ENCODE assay signal across 19 cellular contexts in genomic region chr22:38199826-38200559, GRCh38. TPM values are rescaled to one million over a fixed set of nuclear protein-coding genes. Genes with fewer than 3 reads are reported as not detected.
DNase-seq lines count a peak whose midpoint lies in the region; ATAC-seq, FAIRE-seq and TF ChIP-seq lines count a peak whose summit lies in the region.
"Had no signal": no experiment of that assay in that cellular context is flagged by ENCODE, and none has a peak within 500 bp of the region (broad histone marks: within the 10 kb centered on the region; RNA-seq: fewer than 3 reads in every experiment).

No MANE protein-coding gene starts in this region.

- no peak overlapping the region for H3K4me3 ChIP-seq in CD4-positive, alpha-beta memory T cell (ENCODE audit: low read length in 2 of 2)
- no peak overlapping the region for H3K4me3 ChIP-seq in GM12878
- H3K4me3 ChIP-seq: Peyer's patch, SJSA1 had no signal

- intact Hi-C loops in activated CD4-positive, alpha-beta memory T cell treated with anti-CD3 and anti-CD28 coated beads for 36 hours (cut with micrococcal nuclease) = loop anchor here (5.0 kb wide), 1 partner anchor 117 kb away; the partner anchor contains the start of gene CSNK1E
- intact Hi-C loops in CD4-positive, alpha-beta memory T cell (cut with micrococcal nuclease) = loop anchor here (5.0 kb wide), 1 partner anchor 117 kb away; the partner anchor contains the start of gene CSNK1E
- intact Hi-C loops in GM12878 (cut with micrococcal nuclease; ENCODE audit: unreplicated experiment) = loop anchor here (5.0 kb wide), 2 partner anchors 143 to 197 kb away; partner anchors contain the start of gene PICK1

- FAIRE-seq in GM12878 (lab: Jason Lieb, UNC) = no peak

- RAD21 ChIA-PET in GM12878 (lab: Charles Lee; ENCODE audit: unreplicated experiment) = interaction anchor here (1.7 kb wide), 1 partner anchor 18 kb away, joined by 9 read pairs; the partner anchor contains the start of gene PLA2G6

- ATAC-seq in GM12878 (no peak), GM19035 (IDR thresholded peaks at IDR 0.05; ENCODE audit: unreplicated experiment) (no peak), HG02870 (IDR thresholded peaks at IDR 0.05; ENCODE audit: unreplicated experiment) (no peak)
- ATAC-seq in natural killer cell treated with Interleukin-12 subunit alpha and Interleukin-12 subunit beta and Interleukin-15 and Interleukin-18, amount 100 ng/mL, for 72 hours = no peak

- H3K9me3 ChIP-seq in CD4-positive, alpha-beta memory T cell (ENCODE audit: control insufficient read depth in 1 of 2, low read length in 2 of 2) = no peaks in the 10 kb centered on the region
- H3K9me3 ChIP-seq in GM12878 (replicated peaks; ENCODE audit: control insufficient read depth, insufficient read depth, low read length) = no peaks in the 10 kb centered on the region
- H3K9me3 ChIP-seq: Peyer's patch, SJSA1 had no signal

- H3K9me3 Mint-ChIP-seq in activated CD4-positive, alpha-beta memory T cell treated with anti-CD3 and anti-CD28 coated beads, Interleukin-2, amount 10 ng/mL, durations not matched to agents 7 days and 5 days = no peaks in the 10 kb centered on the region
- H3K9me3 Mint-ChIP-seq in activated CD4-positive, alpha-beta memory T cell treated with anti-CD3 and anti-CD28 coated beads for 36 hours = no peaks in the 10 kb centered on the region
- no peaks in the 10 kb centered on the region for H3K9me3 Mint-ChIP-seq in CD4-positive, alpha-beta memory T cell
- H3K9me3 Mint-ChIP-seq in natural killer cell treated with Interleukin-12 subunit alpha and Interleukin-12 subunit beta and Interleukin-15 and Interleukin-18, amount 100 ng/mL, for 72 hours = no peaks in the 10 kb centered on the region
- H3K9me3 Mint-ChIP-seq in glutamatergic neuron (ENCODE audit: unreplicated experiment) = peaks cover 9% of the 10 kb centered on the region
- H3K9me3 Mint-ChIP-seq: H9 had no signal

- no peak overlapping the region for H3K27ac ChIP-seq in CD4-positive, alpha-beta memory T cell (ENCODE audit: low read depth, low read length)
- H3K27ac ChIP-seq in GM12878 (ENCODE audit: control insufficient read depth, insufficient read depth) = no peak overlapping the region
- H3K27ac ChIP-seq: SJSA1 had no signal

- no peak for DNase-seq in activated CD4-positive, alpha-beta memory T cell treated with anti-CD3 and anti-CD28 coated beads, Interleukin-2, amount 10 ng/mL, durations not matched to agents 7 days and 5 days
- DNase-seq in activated CD4-positive, alpha-beta memory T cell treated with anti-CD3 and anti-CD28 coated beads for 36 hours = no peak
- DNase-seq in CD4-positive, alpha-beta memory T cell = peak in 1 of 5 donors; percentile 11
- DNase-seq in GM12878 (ENCODE audit: low read depth, low spot score) (no peak), glutamatergic neuron (no peak)
- DNase-seq in natural killer cell treated with Interleukin-12 subunit alpha and Interleukin-12 subunit beta and Interleukin-15 and Interleukin-18, amount 100 ng/mL, for 72 hours (ENCODE audit: low spot score) = no peak
- DNase-seq: AML-193; DMS53; H9; NCI-H1105 treated with DMSO at 0.1 percent for 48 hours; NCI-H1694; NCI-H2081 treated with DMSO at 0.1 percent for 48 hours; NCI-H510A; NCI-H748 treated with DMSO at 0.1 percent for 48 hours; NK-92 treated with Interleukin-12 subunit alpha and Interleukin-12 subunit beta, amount 100 ng/mL, for 24 hours had no signal

- H3K27me3 Mint-ChIP-seq in activated CD4-positive, alpha-beta memory T cell treated with anti-CD3 and anti-CD28 coated beads, Interleukin-2, amount 10 ng/mL, durations not matched to agents 7 days and 5 days = peaks cover under 1% of the 10 kb centered on the region
- H3K27me3 Mint-ChIP-seq in activated CD4-positive, alpha-beta memory T cell treated with anti-CD3 and anti-CD28 coated beads for 36 hours = no peaks in the 10 kb centered on the region
- no peaks in the 10 kb centered on the region for H3K27me3 Mint-ChIP-seq in CD4-positive, alpha-beta memory T cell
- no peaks in the 10 kb centered on the region for H3K27me3 Mint-ChIP-seq in natural killer cell treated with Interleukin-12 subunit alpha and Interleukin-12 subunit beta and Interleukin-15 and Interleukin-18, amount 100 ng/mL, for 72 hours
- H3K27me3 Mint-ChIP-seq in glutamatergic neuron (ENCODE audit: unreplicated experiment) = peaks cover 5% of the 10 kb centered on the region

- H2AFZ ChIP-seq in GM12878 (ENCODE audit: control insufficient read depth, low read depth, low read length) = no peak overlapping the region

- H3K4me1 Mint-ChIP-seq in activated CD4-positive, alpha-beta memory T cell treated with anti-CD3 and anti-CD28 coated beads, Interleukin-2, amount 10 ng/mL, durations not matched to agents 7 days and 5 days = peaks cover 50% of the 10 kb centered on the region
- H3K4me1 Mint-ChIP-seq in activated CD4-positive, alpha-beta memory T cell treated with anti-CD3 and anti-CD28 coated beads for 36 hours (ENCODE audit: low read depth) = peaks cover 37% of the 10 kb centered on the region
- H3K4me1 Mint-ChIP-seq in CD4-positive, alpha-beta memory T cell = peaks cover 18 to 43% (median 26%) of the 10 kb centered on the region in 4 donors
- peaks cover 38 to 50% of the 10 kb centered on the region in 2 donors for H3K4me1 Mint-ChIP-seq in natural killer cell treated with Interleukin-12 subunit alpha and Interleukin-12 subunit beta and Interleukin-15 and Interleukin-18, amount 100 ng/mL, for 72 hours (ENCODE audit: low read depth in 2 of 2)
- peaks cover 5% of the 10 kb centered on the region for H3K4me1 Mint-ChIP-seq in glutamatergic neuron (ENCODE audit: low read depth, unreplicated experiment)

- POLR2A ChIA-PET in activated CD4-positive, alpha-beta memory T cell treated with anti-CD3 and anti-CD28 coated beads, Interleukin-2, amount 10 ng/mL, durations not matched to agents 7 days and 5 days (lab: Charles Lee) = interaction anchor here (2.3 to 8.2 kb wide), 5 partner anchors 12 to 199 kb away, joined by 6 to 93 read pairs (median 46); partner anchors contain the start of gene PLA2G6
- POLR2A ChIA-PET in activated CD4-positive, alpha-beta memory T cell treated with anti-CD3 and anti-CD28 coated beads for 36 hours (lab: Charles Lee) = interaction anchor here (0.6 kb wide), 1 partner anchor 641 kb away, joined by 3 read pairs; no protein-coding TSS in a partner anchor
- POLR2A ChIA-PET in CD4-positive, alpha-beta memory T cell (lab: Charles Lee; ENCODE audit: partially characterized antibody) = interaction anchor here (3.0 kb wide), 1 partner anchor 19 kb away, joined by 38 read pairs; the partner anchor contains the start of gene PLA2G6
- POLR2A ChIA-PET in GM12878 (lab: Charles Lee) = interaction anchor here (0.5 to 1.2 kb wide), 3 partner anchors 22 to 106 kb away, joined by 3 to 4 read pairs (median 3); no protein-coding TSS in a partner anchor

- no peaks in the 10 kb centered on the region for H4K20me1 ChIP-seq in GM12878 (ENCODE audit: control insufficient read depth, insufficient read depth)

- H3K79me2 ChIP-seq in GM12878 (ENCODE audit: control insufficient read depth, insufficient read depth, low read length) = peaks cover 2% of the 10 kb centered on the region

- H3K4me1 ChIP-seq in CD4-positive, alpha-beta memory T cell (ENCODE audit: insufficient read depth, low read length) = peaks cover 32% of the 10 kb centered on the region
- peaks cover 40% of the 10 kb centered on the region for H3K4me1 ChIP-seq in GM12878 (ENCODE audit: control insufficient read depth, insufficient read depth, low read length)

- no peak overlapping the region for H3K4me3 Mint-ChIP-seq in activated CD4-positive, alpha-beta memory T cell treated with anti-CD3 and anti-CD28 coated beads, Interleukin-2, amount 10 ng/mL, durations not matched to agents 7 days and 5 days
- no peak overlapping the region for H3K4me3 Mint-ChIP-seq in activated CD4-positive, alpha-beta memory T cell treated with anti-CD3 and anti-CD28 coated beads for 36 hours
- H3K4me3 Mint-ChIP-seq in CD4-positive, alpha-beta memory T cell = peak overlapping the region in 2 of 8 donors; percentile 29 to 32
- H3K4me3 Mint-ChIP-seq in natural killer cell treated with Interleukin-12 subunit alpha and Interleukin-12 subunit beta and Interleukin-15 and Interleukin-18, amount 100 ng/mL, for 72 hours = peak overlapping the region; percentile 95
- no peak overlapping the region for H3K4me3 Mint-ChIP-seq in glutamatergic neuron (ENCODE audit: unreplicated experiment)

- peaks cover 4% of the 10 kb centered on the region for H3K36me3 Mint-ChIP-seq in activated CD4-positive, alpha-beta memory T cell treated with anti-CD3 and anti-CD28 coated beads, Interleukin-2, amount 10 ng/mL, durations not matched to agents 7 days and 5 days (ENCODE audit: low read depth)
- H3K36me3 Mint-ChIP-seq in activated CD4-positive, alpha-beta memory T cell treated with anti-CD3 and anti-CD28 coated beads for 36 hours = no peaks in the 10 kb centered on the region
- peaks cover 0 to 7% of the 10 kb centered on the region in 2 donors for H3K36me3 Mint-ChIP-seq in CD4-positive, alpha-beta memory T cell
- H3K36me3 Mint-ChIP-seq in natural killer cell treated with Interleukin-12 subunit alpha and Interleukin-12 subunit beta and Interleukin-15 and Interleukin-18, amount 100 ng/mL, for 72 hours = no peaks in the 10 kb centered on the region
- H3K36me3 Mint-ChIP-seq in glutamatergic neuron (ENCODE audit: unreplicated experiment) = no peaks in the 10 kb centered on the region

- no peak overlapping the region for H3K4me2 ChIP-seq in GM12878 (ENCODE audit: control insufficient read depth, insufficient read depth)

- no peak for TF ChIP-seq RAD21 in GM12878 (IDR thresholded peaks at IDR 0.05; ENCODE audit: insufficient read depth, low read depth, low read length)

- in situ Hi-C loops in GM12878 (cut with MboI) = no loop called here

- BruUV-seq in GM12878 (replicated peaks; lab: Mats Ljungman, UMichigan) = no TSS peak

- WGBS in GM12878 (ENCODE audit: insufficient coverage, insufficient replicate concordance, low lambda C conversion rate, missing lambda C conversion rate) = 86% methylated on average over 10 of the region's 10 CpGs

- CTCF ChIA-PET in activated CD4-positive, alpha-beta memory T cell treated with anti-CD3 and anti-CD28 coated beads, Interleukin-2, amount 10 ng/mL, durations not matched to agents 7 days and 5 days (lab: Charles Lee) = interaction anchor here (0.6 to 1.9 kb wide), 2 partner anchors 148 to 599 kb away, joined by 4 read pairs; no protein-coding TSS in a partner anchor
- CTCF ChIA-PET in activated CD4-positive, alpha-beta memory T cell treated with anti-CD3 and anti-CD28 coated beads for 36 hours (lab: Charles Lee) = interaction anchor here (1.3 to 1.8 kb wide), 2 partner anchors 24 to 148 kb away, joined by 3 read pairs; no protein-coding TSS in a partner anchor
- CTCF ChIA-PET in CD4-positive, alpha-beta memory T cell (lab: Charles Lee; ENCODE audit: partially characterized antibody) = no interaction called here
- CTCF ChIA-PET in GM12878 (lab: Yijun Ruan, JAX) = interaction anchor here (1.0 to 1.9 kb wide), 2 partner anchors 18 to 20 kb away, joined by 3 to 8 read pairs; partner anchors contain the start of gene PLA2G6

- TF ChIP-seq CTCF in GM12878 (IDR thresholded peaks at IDR 0.05 in 2 of 3, conservative IDR thresholded peaks at IDR 0.05 in 1 of 3; ENCODE audit: control insufficient read depth in 2 of 3, extremely low read depth in 1 of 3, insufficient read depth in 1 of 3, low read depth in 3 of 3, low read length in 3 of 3) = no peak
- no peak for TF ChIP-seq CTCF in glutamatergic neuron (IDR thresholded peaks at IDR 0.05; ENCODE audit: partially characterized antibody, unreplicated experiment)

- H3K27me3 ChIP-seq in CD4-positive, alpha-beta memory T cell (ENCODE audit: insufficient read depth, low read length) = no peaks in the 10 kb centered on the region
- H3K27me3 ChIP-seq in GM12878 (replicated peaks in 1 of 2; ENCODE audit: control insufficient read depth in 2 of 2, insufficient read depth in 2 of 2, low read length in 1 of 2) = no peaks in the 10 kb centered on the region
- H3K27me3 ChIP-seq: Peyer's patch, SJSA1 had no signal

- H3K9ac ChIP-seq in GM12878 (ENCODE audit: control insufficient read depth, insufficient read depth, low read length) = no peak overlapping the region

- no peak for TF ChIP-seq EP300 in GM12878 (IDR thresholded peaks at IDR 0.05; ENCODE audit: borderline replicate concordance in 1 of 2, control insufficient read depth in 1 of 2, low read depth in 2 of 2, low read length in 2 of 2)

- no peak for TF ChIP-seq POLR2A in GM12878 (IDR thresholded peaks at IDR 0.05; ENCODE audit: low read depth, low read length)

- SMC1A ChIA-PET in GM12878 (lab: Charles Lee; ENCODE audit: uncharacterized antibody, unreplicated experiment) = interaction anchor here (1.0 kb wide), 2 partner anchors 21 to 24 kb away, joined by 3 to 4 read pairs; no protein-coding TSS in a partner anchor

- no peaks in the 10 kb centered on the region for H3K36me3 ChIP-seq in CD4-positive, alpha-beta memory T cell (ENCODE audit: insufficient read depth, low read length)
- no peaks in the 10 kb centered on the region for H3K36me3 ChIP-seq in GM12878 (ENCODE audit: control insufficient read depth in 2 of 2, insufficient read depth in 2 of 2, low read length in 1 of 2)
- H3K36me3 ChIP-seq: Peyer's patch had no signal

- H3K27ac Mint-ChIP-seq in activated CD4-positive, alpha-beta memory T cell treated with anti-CD3 and anti-CD28 coated beads, Interleukin-2, amount 10 ng/mL, durations not matched to agents 7 days and 5 days = peak overlapping the region; percentile 98
- H3K27ac Mint-ChIP-seq in activated CD4-positive, alpha-beta memory T cell treated with anti-CD3 and anti-CD28 coated beads for 36 hours = no peak overlapping the region
- H3K27ac Mint-ChIP-seq in CD4-positive, alpha-beta memory T cell = peak overlapping the region in 4 of 7 donors; percentile 30 to 97 (median 66)
- peak overlapping the region; percentile 93 for H3K27ac Mint-ChIP-seq in natural killer cell treated with Interleukin-12 subunit alpha and Interleukin-12 subunit beta and Interleukin-15 and Interleukin-18, amount 100 ng/mL, for 72 hours
- H3K27ac Mint-ChIP-seq in glutamatergic neuron (ENCODE audit: unreplicated experiment) = no peak overlapping the region

RNA-seq across cellular contexts. Expression of gene MAFF, which starts 1.8 kb away (rescaled TPM):
- 10 to 100 TPM; 15.3 to 16.4 TPM for total RNA-seq in activated CD4-positive, alpha-beta memory T cell treated with anti-CD3 and anti-CD28 coated beads, Interleukin-2, amount 10 ng/mL, durations not matched to agents 7 days and 5 days
- total RNA-seq in activated CD4-positive, alpha-beta memory T cell treated with anti-CD3 and anti-CD28 coated beads for 36 hours = 10 to 100 TPM; 15.5 to 15.9 TPM
- 1 to 10 TPM; 6.8 TPM for total RNA-seq in CD4-positive, alpha-beta memory T cell
- 1 to 10 TPM; 3.3 to 3.5 TPM for polyA plus RNA-seq in CD4-positive, alpha-beta memory T cell
- total RNA-seq in GM12878 (2013; cell fraction: nucleolus; rRNA removed) = 6.2 and 10.1 TPM in 2 replicates
- 1.0 and 1.1 TPM in 2 replicates for total RNA-seq in GM12878 (2014; rRNA removed)
- total RNA-seq in GM12878 (2014; rRNA removed; fragmentation: Illumina TruSeq; extraction: Trizol) = 0.54 and 0.88 TPM in 2 replicates
- total RNA-seq in GM12878 (2021) = 0.87 and 1.4 TPM in 2 replicates
- 0.91 TPM for polyA plus RNA-seq in GM12878 (2011; ENCODE audit: low read depth)
- 1.9 and 2.3 TPM in 2 replicates for polyA plus RNA-seq in GM12878 (2011; rRNA removed)
- polyA plus RNA-seq in GM12878 (2011; cell fraction: cytosol; rRNA removed) = 2.7 and 3.2 TPM in 2 replicates
- polyA plus RNA-seq in GM12878 (2011; cell fraction: nucleus; rRNA removed) = 1.8 TPM in 2 replicates
- polyA plus RNA-seq in GM12878 (2012) = 2.4 and 4.9 TPM in 2 replicates
- polyA plus RNA-seq in GM12878 (2014; fragmentation: Illumina TruSeq; extraction: Trizol) = 0.57 and 0.81 TPM in 2 replicates
- under 1 TPM in 1 of 2 experiments, not detected in 1; 0.22 TPM for polyA plus RNA-seq in GM12878 (2014; fragmentation: Nextera tagmentation; extraction: Ambion mirVana)
- polyA plus RNA-seq in GM12878 (2014; rRNA removed) = 1.0 and 1.3 TPM in 2 replicates
- under 1 TPM; 0.32 to 0.78 TPM for polyA plus RNA-seq in GM12878 (2016; fragmentation: Nextera tagmentation; extraction: Ambion mirVana)
- polyA minus RNA-seq in GM12878 (2011; rRNA and poly(A)+ RNA removed) = 0.80 and 1.8 TPM in 2 replicates
- polyA minus RNA-seq in GM12878 (2011; cell fraction: cytosol; rRNA and poly(A)+ RNA removed) = 0.62 and 2.9 TPM in 2 replicates
- polyA minus RNA-seq in GM12878 (2011; cell fraction: nucleus; rRNA and poly(A)+ RNA removed) = 2.2 and 2.4 TPM in 2 replicates
- total RNA-seq in natural killer cell treated with Interleukin-12 subunit alpha and Interleukin-12 subunit beta and Interleukin-15 and Interleukin-18, amount 100 ng/mL, for 72 hours = 10 to 100 TPM; 19.7 to 43.0 TPM
- 1.8 TPM for total RNA-seq in glutamatergic neuron (ENCODE audit: unreplicated experiment)

RNA-seq across cellular contexts. Expression of gene PLA2G6, which starts 18.4 kb away (rescaled TPM):
- total RNA-seq in activated CD4-positive, alpha-beta memory T cell treated with anti-CD3 and anti-CD28 coated beads, Interleukin-2, amount 10 ng/mL, durations not matched to agents 7 days and 5 days = 10 to 100 TPM; 80.7 to 85.7 TPM
- total RNA-seq in activated CD4-positive, alpha-beta memory T cell treated with anti-CD3 and anti-CD28 coated beads for 36 hours = 10 to 100 TPM; 63.7 to 69.5 TPM
- total RNA-seq in CD4-positive, alpha-beta memory T cell = 100 to 1,000 TPM; 228 to 238 TPM
- polyA plus RNA-seq in CD4-positive, alpha-beta memory T cell = 1 to 10 TPM; 1.1 to 4.7 TPM
- 187 and 240 TPM in 2 replicates for total RNA-seq in GM12878 (2013; cell fraction: nucleolus; rRNA removed)
- total RNA-seq in GM12878 (2014; rRNA removed) (17.3 and 20.3 TPM in 2 replicates), GM12878 (2014; rRNA removed; fragmentation: Illumina TruSeq; extraction: Trizol) (11.7 and 13.5 TPM in 2 replicates), GM12878 (2021) (16.7 and 23.2 TPM in 2 replicates), glutamatergic neuron (ENCODE audit: unreplicated experiment) (42.2 TPM)
- 14.0 TPM for polyA plus RNA-seq in GM12878 (2011; ENCODE audit: low read depth)
- polyA plus RNA-seq in GM12878 (2011; rRNA removed) (25.3 and 42.2 TPM in 2 replicates), GM12878 (2014; fragmentation: Illumina TruSeq; extraction: Trizol) (14.2 and 18.9 TPM in 2 replicates), GM12878 (2014; fragmentation: Nextera tagmentation; extraction: Ambion mirVana) (under 1 TPM; 0.15 to 0.27 TPM), GM12878 (2014; rRNA removed) (28.1 and 30.7 TPM in 2 replicates), GM12878 (2016; fragmentation: Nextera tagmentation; extraction: Ambion mirVana) (10 to 100 TPM; 10.0 to 12.6 TPM)
- 37.1 and 42.6 TPM in 2 replicates for polyA plus RNA-seq in GM12878 (2011; cell fraction: cytosol; rRNA removed)
- 377 and 471 TPM in 2 replicates for polyA plus RNA-seq in GM12878 (2011; cell fraction: nucleus; rRNA removed)
- 37.9 and 41.3 TPM in 2 replicates for polyA plus RNA-seq in GM12878 (2012)
- 69.2 and 114 TPM in 2 replicates for polyA minus RNA-seq in GM12878 (2011; rRNA and poly(A)+ RNA removed)
- polyA minus RNA-seq in GM12878 (2011; cell fraction: cytosol; rRNA and poly(A)+ RNA removed) = 15.9 and 17.0 TPM in 2 replicates
- 122 and 142 TPM in 2 replicates for polyA minus RNA-seq in GM12878 (2011; cell fraction: nucleus; rRNA and poly(A)+ RNA removed)
- 10 to 100 TPM; 24.5 to 40.1 TPM for total RNA-seq in natural killer cell treated with Interleukin-12 subunit alpha and Interleukin-12 subunit beta and Interleukin-15 and Interleukin-18, amount 100 ng/mL, for 72 hours

Comparison
In these comparisons a context has a peak if more than half of its experiments do, and no peak if none do; other contexts are left out.
1. H3K27ac Mint-ChIP-seq: peak in activated CD4-positive, alpha-beta memory T cell treated with anti-CD3 and anti-CD28 coated beads, Interleukin-2, amount 10 ng/mL, durations not matched to agents 7 days and 5 days (single experiment), CD4-positive, alpha-beta memory T cell (4 of 7) and natural killer cell treated with Interleukin-12 subunit alpha and Interleukin-12 subunit beta and Interleukin-15 and Interleukin-18, amount 100 ng/mL, for 72 hours (2 of 2); none in activated CD4-positive, alpha-beta memory T cell treated with anti-CD3 and anti-CD28 coated beads for 36 hours (single experiment) and glutamatergic neuron (single experiment).